Comparison of ENCODE assay signal across 12 cellular contexts in the genomic region with DNA sequence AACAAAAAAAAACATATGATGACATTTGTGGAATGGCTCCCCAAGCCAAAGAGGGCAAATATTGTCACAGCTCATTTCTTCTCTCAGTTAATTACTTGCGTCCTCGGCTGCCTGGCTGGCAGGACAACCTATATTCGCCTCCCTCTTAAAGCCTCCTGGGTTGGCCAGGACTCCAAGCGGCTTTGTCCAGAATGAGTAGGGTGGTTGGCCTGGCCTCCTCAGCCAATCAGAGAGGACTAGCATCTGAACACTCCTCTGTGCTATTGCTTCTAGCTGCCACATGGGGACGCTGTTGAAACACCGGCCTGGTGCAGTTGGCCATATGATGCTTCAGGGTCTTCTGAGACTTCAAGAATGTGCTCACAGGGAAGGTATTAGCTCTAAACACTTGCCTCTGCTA. TPM values are rescaled to one million over a fixed set of nuclear protein-coding genes. Genes with fewer than 3 reads are reported as not detected.
"Had no signal": no experiment of that assay in that cellular context is flagged by ENCODE, and none has a peak within 500 bp of the region (broad histone marks: within the 10 kb centered on the region; RNA-seq: fewer than 3 reads in every experiment).

No MANE protein-coding gene starts in this region.

RNA-seq across cellular contexts. Expression of a gene that starts 4.7 kb away (rescaled TPM):
- total RNA-seq: OCI-LY7, PC-3, PC-9, Peyer's patch, Right ventricle myocardium inferior, Right ventricle myocardium superior, RPMI7951, SJCRH30, SJSA1, SK-MEL-5, T-cell had no signal
- polyA plus RNA-seq: SK-N-SH had no signal
